ENCODE assay signal across 1 cellular context in genomic region chr14:103400537-103400936, GRCh38.
TF ChIP-seq lines count a peak whose summit lies in the region.

No MANE protein-coding gene starts in this region.

TF ChIP-seq in IMR-90, 13 proteins besides CTCF, POLR2A, EP300 and RAD21:
- TF ChIP-seq NFE2L2 (IDR thresholded peaks at IDR 0.05; ENCODE audit: low read depth, low read length): no peak
- no peak for TF ChIP-seq BHLHE40 (IDR thresholded peaks at IDR 0.05; ENCODE audit: low read depth, low read length)
- no peak for TF ChIP-seq ELK1 (IDR thresholded peaks at IDR 0.05; ENCODE audit: borderline replicate concordance, low read depth, low read length)
- TF ChIP-seq RFX5 (IDR thresholded peaks at IDR 0.05; ENCODE audit: low read depth, low read length): no peak
- TF ChIP-seq USF2 (IDR thresholded peaks at IDR 0.05; ENCODE audit: low read depth, low read length): no peak
- no peak for TF ChIP-seq FOS (IDR thresholded peaks at IDR 0.05; ENCODE audit: low read depth, low read length)
- TF ChIP-seq SMC3 (IDR thresholded peaks at IDR 0.05; ENCODE audit: low read depth, low read length): no peak
- TF ChIP-seq MAZ (IDR thresholded peaks at IDR 0.05; ENCODE audit: borderline replicate concordance, low read depth, low read length): no peak
- TF ChIP-seq MXI1 (IDR thresholded peaks at IDR 0.05; ENCODE audit: borderline replicate concordance, low read depth, low read length): no peak
- TF ChIP-seq CHD1 (IDR thresholded peaks at IDR 0.05; ENCODE audit: low read depth, low read length): no peak
- TF ChIP-seq MAFK (IDR thresholded peaks at IDR 0.05; ENCODE audit: low read depth, low read length): no peak
- TF ChIP-seq CEBPB (IDR thresholded peaks at IDR 0.05; ENCODE audit: low read depth, low read length): no peak
- TF ChIP-seq RCOR1 (IDR thresholded peaks at IDR 0.05; ENCODE audit: insufficient replicate concordance, low read length): no peak
